Comparison of ENCODE assay signal across 22 cellular contexts in the genomic region with DNA sequence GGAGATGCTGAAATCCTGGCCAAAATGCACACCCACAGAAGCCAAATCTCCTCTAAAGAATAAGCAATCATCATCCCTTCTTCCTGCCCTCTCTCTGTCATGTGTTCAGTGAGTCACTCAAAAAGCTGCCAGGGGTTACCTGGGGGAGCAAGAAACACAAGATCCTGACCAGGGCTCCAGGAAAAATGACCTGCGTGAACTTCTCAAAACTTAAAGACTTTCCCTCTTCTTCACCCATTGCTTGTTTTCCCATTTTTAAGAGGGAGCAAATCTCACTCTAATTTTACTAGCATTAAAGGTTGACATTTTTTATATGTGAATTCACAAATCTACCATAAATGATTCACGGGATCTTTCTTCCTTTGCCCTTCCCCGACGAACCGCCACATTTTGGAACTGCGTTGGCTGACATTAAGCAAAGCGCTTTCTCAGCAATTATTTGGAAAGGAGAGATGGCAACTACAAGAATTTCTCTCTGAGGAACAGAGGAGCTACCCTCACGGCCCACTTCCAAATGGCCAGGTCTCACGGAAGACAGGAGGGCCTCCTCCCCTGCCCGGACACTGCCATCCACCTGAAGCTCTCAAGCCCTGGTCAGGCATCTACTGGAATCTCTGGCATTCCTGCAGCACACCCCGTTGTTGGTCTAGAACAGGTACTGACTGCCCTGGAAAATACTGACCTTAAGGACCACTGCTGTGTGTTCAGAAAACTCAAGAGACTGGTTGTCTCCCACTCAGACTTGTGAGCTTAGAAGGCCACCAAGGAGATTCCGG. TPM values are rescaled to one million over a fixed set of nuclear protein-coding genes. Genes with fewer than 3 reads are reported as not detected.
DNase-seq lines count a peak whose midpoint lies in the region; ATAC-seq, FAIRE-seq and TF ChIP-seq lines count a peak whose summit lies in the region.
"Had no signal": no experiment of that assay in that cellular context is flagged by ENCODE, and none has a peak within 500 bp of the region (broad histone marks: within the 10 kb centered on the region; RNA-seq: fewer than 3 reads in every experiment).

No MANE protein-coding gene starts in this region.

- H3K36me3 ChIP-seq in bronchial epithelial cell (ENCODE audit: control insufficient read depth, insufficient read depth, low read length): no peaks in the 10 kb centered on the region
- H3K36me3 ChIP-seq: left ventricle myocardium inferior, Peyer's patch, tibial nerve had no signal

- no peak for ATAC-seq in left ventricle myocardium superior
- ATAC-seq in GM18858 (IDR thresholded peaks at IDR 0.05; ENCODE audit: unreplicated experiment): no peak
- ATAC-seq in stimulated activated naive CD8-positive, alpha-beta T cell treated with anti-CD3 and anti-CD28 coated beads, Interleukin-15, Interleukin-2, amounts not matched to agents 100 U/mL and 50 U/mL, for 24 hours: no peak
- ATAC-seq: activated naive CD8-positive, alpha-beta T cell treated with anti-CD3 and anti-CD28 coated beads, Interleukin-2, amount 50 U/mL, for 24 hours; heart left ventricle; stimulated activated naive B cell treated with anti-CD40 and anti-IgM and Interleukin-4, amounts not matched to agents 10 μg/mL and 1 μg/mL and 100 μg/mL, for 72 hours had no signal

- no peak for TF ChIP-seq CTCF in bronchial epithelial cell (IDR thresholded peaks at IDR 0.05; ENCODE audit: insufficient read depth, low read length, severe bottlenecking)

- intact Hi-C loops in cardiac septum (cut with DNase I) (no loop called here), left ventricle myocardium superior (cut with micrococcal nuclease) (no loop called here)

- FAIRE-seq in bronchial epithelial cell (lab: Jason Lieb, UNC) (peak; percentile 64), RCC 7860 (lab: Jason Lieb, UNC) (no peak)
- FAIRE-seq: D721Med had no signal

- no peaks in the 10 kb centered on the region for H3K27me3 ChIP-seq in bronchial epithelial cell (ENCODE audit: control insufficient read depth, insufficient read depth, low read length)
- H3K27me3 ChIP-seq: heart left ventricle, MG63, Peyer's patch, tibial nerve had no signal

- no peak overlapping the region for H3K4me3 ChIP-seq in bronchial epithelial cell (ENCODE audit: low read depth, low read length)
- H3K4me3 ChIP-seq: heart left ventricle, left ventricle myocardium inferior, MG63, Peyer's patch, tibial nerve had no signal

- peak; percentile 31 for DNase-seq in cardiac septum (ENCODE audit: low spot score)
- DNase-seq in left ventricle myocardium superior: no peak
- DNase-seq in bronchial epithelial cell (ENCODE audit: low read depth): peak; percentile 73
- DNase-seq in mesenteric fat pad (ENCODE audit: low spot score): peak; percentile 55
- no peak for DNase-seq in RCC 7860 (ENCODE audit: low spot score)
- no peak for DNase-seq in stimulated activated CD4-positive, alpha-beta T cell treated with anti-CD3 and anti-CD28 coated beads, Interleukin-2, amount 100 ng/mL, for 24 hours
- no peak for DNase-seq in stimulated activated naive CD8-positive, alpha-beta T cell treated with anti-CD3 and anti-CD28 coated beads, Interleukin-15, Interleukin-2, amounts not matched to agents 100 U/mL and 50 U/mL, for 24 hours
- DNase-seq: activated naive CD8-positive, alpha-beta T cell treated with anti-CD3 and anti-CD28 coated beads, Interleukin-2, amount 50 U/mL, for 24 hours; caudate nucleus; GOT3; heart left ventricle; left ventricle myocardium inferior; MG63; NCI-H1694 treated with DMSO at 0.1 percent for 48 hours; stimulated activated CD4-positive, alpha-beta T cell treated with anti-CD3 and anti-CD28 coated beads, Interleukin-15, amount 100 ng/mL, for 24 hours; stimulated activated naive B cell treated with anti-CD40 and anti-IgM and Interleukin-4, amounts not matched to agents 10 μg/mL and 1 μg/mL and 100 μg/mL, for 72 hours; SW 1271 had no signal

RNA-seq across cellular contexts. Expression of a gene that starts 14.2 kb away (rescaled TPM):
- total RNA-seq in cardiac septum (5.2 TPM), left ventricle myocardium superior (2.6 TPM), bronchial epithelial cell (1.6 and 2.0 TPM in 2 replicates), mesenteric fat pad (12.6 TPM)
- total RNA-seq: G401 had no signal

Comparison
In these comparisons a context has a peak if more than half of its experiments do, and no peak if none do; other contexts are left out.
1. DNase-seq: peak in cardiac septum (single experiment), bronchial epithelial cell (single experiment) and mesenteric fat pad (single experiment); none in left ventricle myocardium superior (single experiment), RCC 7860 (single experiment), stimulated activated CD4-positive, alpha-beta T cell treated with anti-CD3 and anti-CD28 coated beads, Interleukin-2, amount 100 ng/mL, for 24 hours (0 of 2) and stimulated activated naive CD8-positive, alpha-beta T cell treated with anti-CD3 and anti-CD28 coated beads, Interleukin-15, Interleukin-2, amounts not matched to agents 100 U/mL and 50 U/mL, for 24 hours (single experiment).